ENCODE assay signal across 16 cellular contexts in the genomic region with DNA sequence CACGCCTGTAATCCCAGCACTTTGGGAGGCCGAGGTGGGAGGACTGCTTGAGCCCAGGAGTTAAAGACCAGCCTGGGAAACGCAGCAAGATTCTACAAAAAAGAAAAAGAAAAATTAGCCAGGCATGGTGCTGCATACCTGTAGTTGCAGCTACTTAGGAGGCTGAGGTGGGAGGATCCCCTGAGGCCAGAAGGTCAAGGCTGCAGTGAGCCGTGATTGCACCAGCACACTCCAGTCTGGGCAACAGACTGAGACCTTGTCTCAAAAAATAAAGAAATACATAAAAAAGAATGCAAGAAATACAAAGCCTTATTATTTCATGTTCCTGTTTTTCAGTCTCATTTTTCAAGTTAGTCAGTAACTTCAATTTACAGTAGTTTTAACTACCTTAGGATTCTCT. TPM values are rescaled to one million over a fixed set of nuclear protein-coding genes. Genes with fewer than 3 reads are reported as not detected.
A peak's percentile ranks its signal among the peaks of the same experiment; 100 is the strongest.
DNase-seq lines count a peak whose midpoint lies in the region; ATAC-seq and TF ChIP-seq lines count a peak whose summit lies in the region.
"Had no signal": no experiment of that assay in that cellular context is flagged by ENCODE, and none has a peak within 500 bp of the region (broad histone marks: within the 10 kb centered on the region; RNA-seq: fewer than 3 reads in every experiment).

No MANE protein-coding gene starts in this region.

- H3K4me3 Mint-ChIP-seq in dendritic cell treated with granulocyte-macrophage colony-stimulating factor and Interleukin-4, amounts not matched to agents 40 ng/mL and 50 ng/mL, for 4 days, result no peak overlapping the region
- H3K4me3 Mint-ChIP-seq in type B pancreatic cell, result no peak overlapping the region
- H3K4me3 Mint-ChIP-seq: CD4-positive, alpha-beta memory T cell; HFFc6 had no signal

- ATAC-seq in HG03571 (IDR thresholded peaks at IDR 0.05; ENCODE audit: unreplicated experiment) (no peak), foreskin keratinocyte (no peak), GM18858 (IDR thresholded peaks at IDR 0.05; ENCODE audit: unreplicated experiment) (no peak)

- H3K4me1 Mint-ChIP-seq in dendritic cell treated with granulocyte-macrophage colony-stimulating factor and Interleukin-4, amounts not matched to agents 40 ng/mL and 50 ng/mL, for 4 days (ENCODE audit: low read depth), result peaks cover 33% of the 10 kb centered on the region
- peaks cover 8% of the 10 kb centered on the region for H3K4me1 Mint-ChIP-seq in type B pancreatic cell (ENCODE audit: unreplicated experiment)

- H3K27me3 ChIP-seq in WERI-Rb-1 (ENCODE audit: insufficient read depth, low read depth, severe bottlenecking), result no peaks in the 10 kb centered on the region
- H3K27me3 ChIP-seq in foreskin keratinocyte, result no peaks in the 10 kb centered on the region
- no peaks in the 10 kb centered on the region for H3K27me3 ChIP-seq in brain microvascular endothelial cell (replicated peaks)

- H3K9me3 ChIP-seq in WERI-Rb-1 (ENCODE audit: severe bottlenecking), result no peaks in the 10 kb centered on the region
- H3K9me3 ChIP-seq: HAP-1 had no signal

- no peaks in the 10 kb centered on the region for H3K36me3 Mint-ChIP-seq in dendritic cell treated with granulocyte-macrophage colony-stimulating factor and Interleukin-4, amounts not matched to agents 40 ng/mL and 50 ng/mL, for 4 days (ENCODE audit: low read depth)
- H3K36me3 Mint-ChIP-seq in type B pancreatic cell, result no peaks in the 10 kb centered on the region
- H3K36me3 Mint-ChIP-seq: CD4-positive, alpha-beta memory T cell had no signal

- intact Hi-C loops in dendritic cell treated with granulocyte-macrophage colony-stimulating factor and Interleukin-4, amounts not matched to agents 40 ng/mL and 50 ng/mL, for 4 days (cut with micrococcal nuclease), result loop anchor here (10.0 kb wide), 1 partner anchor 241 kb away; a partner anchor contains a TSS

- H3K27me3 Mint-ChIP-seq in dendritic cell treated with granulocyte-macrophage colony-stimulating factor and Interleukin-4, amounts not matched to agents 40 ng/mL and 50 ng/mL, for 4 days, result peaks cover 8% of the 10 kb centered on the region
- no peaks in the 10 kb centered on the region for H3K27me3 Mint-ChIP-seq in type B pancreatic cell

- in situ Hi-C loops in brain microvascular endothelial cell (cut with HindIII; ENCODE audit: low pct_ligation_motif_present, low sequenced_read_pairs), result no loop called here

- H3K27ac Mint-ChIP-seq in dendritic cell treated with granulocyte-macrophage colony-stimulating factor and Interleukin-4, amounts not matched to agents 40 ng/mL and 50 ng/mL, for 4 days, result peak overlapping the region; percentile 63
- peak overlapping the region; percentile 77 for H3K27ac Mint-ChIP-seq in type B pancreatic cell
- H3K27ac Mint-ChIP-seq: CD4-positive, alpha-beta memory T cell; HFFc6 had no signal

- DNase-seq in WERI-Rb-1 (no peak), left kidney (ENCODE audit: low read depth, low spot score) (peak; percentile 33), type B pancreatic cell (ENCODE audit: extremely low spot score, unreplicated experiment) (no peak), foreskin keratinocyte (no peak), brain microvascular endothelial cell (no peak)
- DNase-seq: C1 segment of cervical spinal cord; CD4-positive, alpha-beta memory T cell; COR-L47; DMS153; DND-41; GOT3; HFFc6 had no signal

- TF ChIP-seq CTCF in WERI-Rb-1 (IDR thresholded peaks at IDR 0.05; ENCODE audit: low read depth, low read length) (no peak), type B pancreatic cell (conservative IDR thresholded peaks at IDR 0.05) (no peak), foreskin keratinocyte (conservative IDR thresholded peaks at IDR 0.05) (no peak), brain microvascular endothelial cell (IDR thresholded peaks at IDR 0.05; ENCODE audit: low read depth, low read length, missing control alignments) (no peak)

- H3K4me3 ChIP-seq in WERI-Rb-1 (ENCODE audit: low read depth, low read length) (no peak overlapping the region), brain microvascular endothelial cell (ENCODE audit: low read depth, low read length) (no peak overlapping the region)
- H3K4me3 ChIP-seq: HAP-1 had no signal

- peaks cover 8% of the 10 kb centered on the region for H3K4me1 ChIP-seq in foreskin keratinocyte
- H3K4me1 ChIP-seq: HAP-1 had no signal

- H3K27ac ChIP-seq in WERI-Rb-1, result peak overlapping the region; percentile 78
- H3K27ac ChIP-seq in foreskin keratinocyte, result no peak overlapping the region
- no peak overlapping the region for H3K27ac ChIP-seq in brain microvascular endothelial cell

- no peaks in the 10 kb centered on the region for H3K9me3 Mint-ChIP-seq in dendritic cell treated with granulocyte-macrophage colony-stimulating factor and Interleukin-4, amounts not matched to agents 40 ng/mL and 50 ng/mL, for 4 days
- H3K9me3 Mint-ChIP-seq in type B pancreatic cell, result no peaks in the 10 kb centered on the region
- H3K9me3 Mint-ChIP-seq: CD4-positive, alpha-beta memory T cell; HFFc6 had no signal

- H3K36me3 ChIP-seq in WERI-Rb-1 (no peaks in the 10 kb centered on the region), brain microvascular endothelial cell (replicated peaks) (no peaks in the 10 kb centered on the region)
- H3K36me3 ChIP-seq: HAP-1 had no signal

RNA-seq across cellular contexts. Expression of a gene that starts 5.9 kb away (rescaled TPM):
- 216 and 242 TPM in 2 replicates for total RNA-seq in type B pancreatic cell (ENCODE audit: low replicate concordance)
- total RNA-seq in foreskin keratinocyte, result 157 and 158 TPM in 2 replicates
- polyA plus RNA-seq in foreskin keratinocyte, result 64.9 and 68.7 TPM in 2 replicates

RNA-seq across cellular contexts. Expression of a gene that starts 49.1 kb away (rescaled TPM):
- total RNA-seq in type B pancreatic cell (ENCODE audit: low replicate concordance) (28.1 and 31.6 TPM in 2 replicates), foreskin keratinocyte (12.9 and 17.9 TPM in 2 replicates)
- 7.1 and 8.8 TPM in 2 replicates for polyA plus RNA-seq in foreskin keratinocyte
